In genomic region chr2:234995332-234996007, GRCh38 we compare ENCODE assay signal across 17 cellular contexts. TPM values are rescaled to one million over a fixed set of nuclear protein-coding genes. Genes with fewer than 3 reads are reported as not detected.
A peak's percentile ranks its signal among the peaks of the same experiment; 100 is the strongest.
DNase-seq lines count a peak whose midpoint lies in the region; ATAC-seq and TF ChIP-seq lines count a peak whose summit lies in the region.
"Had no signal": no experiment of that assay in that cellular context is flagged by ENCODE, and none has a peak within 500 bp of the region (broad histone marks: within the 10 kb centered on the region; RNA-seq: fewer than 3 reads in every experiment).

No MANE protein-coding gene starts in this region.

- DNase-seq in HuH-7 (ENCODE audit: low spot score), result peak; percentile 54
- DNase-seq in brain microvascular endothelial cell, result no peak
- peak; percentile 38 for DNase-seq in medulla oblongata (ENCODE audit: extremely low spot score)
- DNase-seq in HEK293T (ENCODE audit: extremely low spot score), result no peak
- no peak for DNase-seq in left ventricle myocardium inferior
- DNase-seq in activated CD4-positive, CD25-positive, alpha-beta regulatory T cell (lab: John Stamatoyannopoulos, UW), result no peak
- DNase-seq: left lung, NCI-H2171 treated with DMSO at 0.1 percent for 48 hours, T1000 had no signal

- H3K4me3 ChIP-seq in brain microvascular endothelial cell (ENCODE audit: low read depth, low read length) (no peak overlapping the region), left ventricle myocardium inferior (no peak overlapping the region)
- H3K4me3 ChIP-seq: BLaER1 treated with 17β-estradiol and CSF1 and Interleukin-3, amounts not matched to agents 10 nM and 100 nM; gastroesophageal sphincter; left lung had no signal

- ATAC-seq in stimulated activated memory B cell treated with anti-CD40 and anti-IgM and Interleukin-4, amounts not matched to agents 10 μg/mL and 1 μg/mL and 100 μg/mL, for 72 hours, result no peak
- ATAC-seq in GM19455 (IDR thresholded peaks at IDR 0.05; ENCODE audit: unreplicated experiment), result no peak
- ATAC-seq: gastroesophageal sphincter, left lung had no signal

- CTCF ChIA-PET in HEK293T (lab: Yijun Ruan, JAX), result no interaction called here

- H3K27ac Mint-ChIP-seq in stimulated activated memory B cell treated with anti-CD40 and anti-IgM and Interleukin-4, amounts not matched to agents 10 μg/mL and 1 μg/mL and 100 μg/mL, for 72 hours, result peak overlapping the region; percentile 13
- H3K27ac Mint-ChIP-seq: activated naive CD4-positive, alpha-beta T cell treated with anti-CD3 and anti-CD28 coated beads, Interleukin-2, amount 50 U/mL, for 24 hours; stimulated activated naive CD8-positive, alpha-beta T cell treated with anti-CD3 and anti-CD28 coated beads, Interleukin-15, Interleukin-2, amounts not matched to agents 100 ng/mL and 50 ng/mL, for 24 hours had no signal

- no peak overlapping the region for H3K4me3 Mint-ChIP-seq in stimulated activated memory B cell treated with anti-CD40 and anti-IgM and Interleukin-4, amounts not matched to agents 10 μg/mL and 1 μg/mL and 100 μg/mL, for 72 hours
- H3K4me3 Mint-ChIP-seq: activated naive CD4-positive, alpha-beta T cell treated with anti-CD3 and anti-CD28 coated beads, Interleukin-2, amount 50 U/mL, for 24 hours; stimulated activated naive CD8-positive, alpha-beta T cell treated with anti-CD3 and anti-CD28 coated beads, Interleukin-15, Interleukin-2, amounts not matched to agents 100 ng/mL and 50 ng/mL, for 24 hours had no signal

- peaks cover 18% of the 10 kb centered on the region for H3K4me1 Mint-ChIP-seq in stimulated activated memory B cell treated with anti-CD40 and anti-IgM and Interleukin-4, amounts not matched to agents 10 μg/mL and 1 μg/mL and 100 μg/mL, for 72 hours
- H3K4me1 Mint-ChIP-seq: activated naive CD4-positive, alpha-beta T cell treated with anti-CD3 and anti-CD28 coated beads, Interleukin-2, amount 50 U/mL, for 24 hours had no signal

- no peaks in the 10 kb centered on the region for H3K9me3 ChIP-seq in left ventricle myocardium inferior (replicated peaks)
- H3K9me3 ChIP-seq: gastroesophageal sphincter, left lung had no signal

- TF ChIP-seq CTCF in brain microvascular endothelial cell (IDR thresholded peaks at IDR 0.05; ENCODE audit: low read depth, low read length, missing control alignments) (no peak), left ventricle myocardium inferior (IDR thresholded peaks at IDR 0.05; ENCODE audit: borderline replicate concordance) (no peak)

- intact Hi-C loops in left ventricle myocardium inferior (cut with micrococcal nuclease), result no loop called here

- no peaks in the 10 kb centered on the region for H3K9me3 Mint-ChIP-seq in stimulated activated memory B cell treated with anti-CD40 and anti-IgM and Interleukin-4, amounts not matched to agents 10 μg/mL and 1 μg/mL and 100 μg/mL, for 72 hours
- H3K9me3 Mint-ChIP-seq: activated naive CD4-positive, alpha-beta T cell treated with anti-CD3 and anti-CD28 coated beads, Interleukin-2, amount 50 U/mL, for 24 hours; stimulated activated naive CD8-positive, alpha-beta T cell treated with anti-CD3 and anti-CD28 coated beads, Interleukin-15, Interleukin-2, amounts not matched to agents 100 ng/mL and 50 ng/mL, for 24 hours had no signal

- POLR2A ChIA-PET in HEK293T (lab: Yijun Ruan, JAX), result no interaction called here

- H3K36me3 Mint-ChIP-seq in stimulated activated memory B cell treated with anti-CD40 and anti-IgM and Interleukin-4, amounts not matched to agents 10 μg/mL and 1 μg/mL and 100 μg/mL, for 72 hours, result no peaks in the 10 kb centered on the region
- H3K36me3 Mint-ChIP-seq: activated naive CD4-positive, alpha-beta T cell treated with anti-CD3 and anti-CD28 coated beads, Interleukin-2, amount 50 U/mL, for 24 hours had no signal

- in situ Hi-C loops in brain microvascular endothelial cell (cut with HindIII; ENCODE audit: low pct_ligation_motif_present, low sequenced_read_pairs), result no loop called here

- H3K27me3 Mint-ChIP-seq in stimulated activated memory B cell treated with anti-CD40 and anti-IgM and Interleukin-4, amounts not matched to agents 10 μg/mL and 1 μg/mL and 100 μg/mL, for 72 hours, result peaks cover 16% of the 10 kb centered on the region
- H3K27me3 Mint-ChIP-seq: stimulated activated naive CD8-positive, alpha-beta T cell treated with anti-CD3 and anti-CD28 coated beads, Interleukin-15, Interleukin-2, amounts not matched to agents 100 ng/mL and 50 ng/mL, for 24 hours had no signal

- H3K27ac ChIP-seq in brain microvascular endothelial cell (peak overlapping the region; percentile 37), left ventricle myocardium inferior (replicated peaks) (no peak overlapping the region)
- H3K27ac ChIP-seq: left lung, parathyroid adenoma had no signal

- peaks cover 12% of the 10 kb centered on the region for H3K36me3 ChIP-seq in brain microvascular endothelial cell (replicated peaks)
- H3K36me3 ChIP-seq in left ventricle myocardium inferior, result peaks cover 8% of the 10 kb centered on the region
- H3K36me3 ChIP-seq: BLaER1 treated with 17β-estradiol and CSF1 and Interleukin-3, amounts not matched to agents 10 nM and 100 nM; left lung had no signal

- H3K4me1 ChIP-seq in left ventricle myocardium inferior, result peaks cover 32% of the 10 kb centered on the region
- H3K4me1 ChIP-seq: parathyroid adenoma had no signal

- no peaks in the 10 kb centered on the region for H3K27me3 ChIP-seq in brain microvascular endothelial cell (replicated peaks)
- H3K27me3 ChIP-seq in left ventricle myocardium inferior (ENCODE audit: low read depth), result no peaks in the 10 kb centered on the region
- H3K27me3 ChIP-seq: gastroesophageal sphincter, left lung had no signal

TF ChIP-seq in HEK293T, 16 proteins besides CTCF, POLR2A, EP300 and RAD21:
- TF ChIP-seq LEF1 (IDR thresholded peaks at IDR 0.05; ENCODE audit: borderline replicate concordance), result no peak
- TF ChIP-seq ARNT (IDR thresholded peaks at IDR 0.05), result no peak
- TF ChIP-seq, protein P1, sequence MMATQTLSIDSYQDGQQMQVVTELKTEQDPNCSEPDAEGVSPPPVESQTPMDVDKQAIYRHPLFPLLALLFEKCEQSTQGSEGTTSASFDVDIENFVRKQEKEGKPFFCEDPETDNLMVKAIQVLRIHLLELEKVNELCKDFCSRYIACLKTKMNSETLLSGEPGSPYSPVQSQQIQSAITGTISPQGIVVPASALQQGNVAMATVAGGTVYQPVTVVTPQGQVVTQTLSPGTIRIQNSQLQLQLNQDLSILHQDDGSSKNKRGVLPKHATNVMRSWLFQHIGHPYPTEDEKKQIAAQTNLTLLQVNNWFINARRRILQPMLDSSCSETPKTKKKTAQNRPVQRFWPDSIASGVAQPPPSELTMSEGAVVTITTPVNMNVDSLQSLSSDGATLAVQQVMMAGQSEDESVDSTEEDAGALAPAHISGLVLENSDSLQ (IDR thresholded peaks at IDR 0.05), result no peak
- TF ChIP-seq HDGF (IDR thresholded peaks at IDR 0.05; ENCODE audit: borderline replicate concordance), result no peak
- TF ChIP-seq TARDBP (IDR thresholded peaks at IDR 0.05), result no peak
- no peak for TF ChIP-seq ZNF384 (IDR thresholded peaks at IDR 0.05)
- TF ChIP-seq CTBP1 (IDR thresholded peaks at IDR 0.05; ENCODE audit: borderline replicate concordance), result no peak
- no peak for TF ChIP-seq ELF4 (IDR thresholded peaks at IDR 0.05)
- no peak for TF ChIP-seq BHLHE40 (IDR thresholded peaks at IDR 0.05; ENCODE audit: borderline replicate concordance)
- no peak for TF ChIP-seq L3MBTL2 (conservative IDR thresholded peaks at IDR 0.05)
- no peak for TF ChIP-seq SUZ12 (IDR thresholded peaks at IDR 0.05)
- no peak for TF ChIP-seq FOXK2 (IDR thresholded peaks at IDR 0.05)
- no peak for TF ChIP-seq SP1 (IDR thresholded peaks at IDR 0.05)
- no peak for TF ChIP-seq NFRKB (IDR thresholded peaks at IDR 0.05)
- no peak for TF ChIP-seq FOXM1 (IDR thresholded peaks at IDR 0.05; ENCODE audit: borderline replicate concordance)
- no peak for TF ChIP-seq FOXA1 (IDR thresholded peaks at IDR 0.05)
TF ChIP-seq in HEK293T: peak in this region for 0.

RNA-seq across cellular contexts. Expression of gene SH3BP4, which starts 43.7 kb away (rescaled TPM):
- total RNA-seq in left ventricle myocardium inferior, result 9.6 TPM
- total RNA-seq: activated CD8-positive, alpha-beta memory T cell treated with anti-CD3 and anti-CD28 coated beads for 36 hours had no signal

Comparison
In these comparisons a context has a peak if more than half of its experiments do, and no peak if none do; other contexts are left out.
1. DNase-seq: peak in HuH-7 (single experiment) and medulla oblongata (single experiment); none in brain microvascular endothelial cell (single experiment), HEK293T (single experiment), left ventricle myocardium inferior (single experiment) and activated CD4-positive, CD25-positive, alpha-beta regulatory T cell (0 of 4).